ENCODE assay signal across 2 cellular contexts in the genomic region with DNA sequence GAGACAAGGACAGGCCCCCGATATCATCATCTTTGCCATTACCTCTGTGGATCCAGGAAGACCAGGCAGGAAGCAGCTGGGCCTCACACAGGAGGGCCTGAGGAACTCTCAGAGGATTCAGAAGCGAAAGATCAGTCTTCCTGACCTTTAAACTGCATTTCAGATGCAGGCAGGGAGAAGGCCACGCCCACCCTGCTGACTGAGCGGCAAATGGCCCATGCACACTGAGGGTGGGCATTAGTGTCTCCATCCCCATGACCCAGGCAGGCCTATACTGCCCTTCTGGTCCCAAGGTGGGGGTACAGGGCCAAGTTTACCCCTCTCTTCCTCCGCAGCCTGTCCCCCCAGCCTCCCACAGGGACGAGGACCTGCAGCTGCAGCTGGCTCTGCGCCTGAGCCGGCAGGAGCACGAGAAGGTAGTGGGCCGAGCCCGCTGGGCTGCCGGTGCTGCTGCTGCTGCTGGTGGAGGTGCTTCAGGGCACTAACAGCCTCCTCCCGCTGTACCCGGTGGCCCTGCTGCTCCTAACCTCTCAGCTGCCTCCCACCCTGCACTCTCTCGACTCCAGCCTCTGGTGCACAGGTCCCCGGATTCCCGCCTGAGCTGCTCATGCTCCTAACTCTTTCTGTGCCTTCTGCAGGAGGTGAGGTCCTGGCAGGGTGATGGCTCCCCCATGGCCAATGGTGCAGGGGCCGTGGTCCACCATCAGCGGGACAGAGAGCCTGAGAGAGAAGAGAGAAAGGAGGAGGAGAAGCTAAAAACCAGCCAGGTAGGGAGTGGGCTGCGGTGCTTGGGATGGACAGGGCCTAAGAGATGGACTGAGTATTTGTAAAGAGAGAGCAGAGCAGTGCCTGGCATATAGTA.
TF ChIP-seq lines count a peak whose summit lies in the region.

No MANE protein-coding gene starts in this region.

TF ChIP-seq in K562, 482 proteins besides CTCF, POLR2A, EP300 and RAD21:
- TF ChIP-seq ZNF699 (CRISPR knock-in tag; IDR thresholded peaks at IDR 0.05; ENCODE audit: insufficient replicate concordance): no peak
- TF ChIP-seq, protein P1, sequence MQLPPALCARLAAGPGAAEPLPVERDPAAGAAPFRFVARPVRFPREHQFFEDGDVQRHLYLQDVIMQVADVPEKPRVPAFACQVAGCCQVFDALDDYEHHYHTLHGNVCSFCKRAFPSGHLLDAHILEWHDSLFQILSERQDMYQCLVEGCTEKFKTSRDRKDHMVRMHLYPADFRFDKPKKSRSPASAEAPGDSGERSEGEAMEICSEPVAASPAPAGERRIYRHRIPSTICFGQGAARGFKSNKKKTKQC (CRISPR knock-in tag; IDR thresholded peaks at IDR 0.05): 0 out of 2 replicates have a peak, but pooled peaks have one; percentile 42

TF ChIP-seq in HepG2, 621 proteins besides CTCF, POLR2A, EP300 and RAD21 (continues in another document):
- TF ChIP-seq ZNF382 (CRISPR knock-in tag; IDR thresholded peaks at IDR 0.05; ENCODE audit: borderline replicate concordance) (no peak), JUND (CRISPR knock-in tag; IDR thresholded peaks at IDR 0.05) (no peak), AHR (CRISPR knock-in tag; IDR thresholded peaks at IDR 0.05) (no peak), SMYD3 (CRISPR knock-in tag; IDR thresholded peaks at IDR 0.05) (no peak), HDAC2 (CRISPR knock-in tag; IDR thresholded peaks at IDR 0.05) (no peak; the same call in 1 of the 2 replicates), ZNF572 (CRISPR knock-in tag; IDR thresholded peaks at IDR 0.05) (no peak), NFE2L2 (IDR thresholded peaks at IDR 0.05; ENCODE audit: low read length) (no peak), RFXANK (CRISPR knock-in tag; IDR thresholded peaks at IDR 0.05) (no peak), ZNF180 (CRISPR knock-in tag; IDR thresholded peaks at IDR 0.05; ENCODE audit: borderline replicate concordance, low read depth) (no peak), ZNF138 (CRISPR knock-in tag; IDR thresholded peaks at IDR 0.05; ENCODE audit: low read depth) (no peak), ZMYM4 (CRISPR knock-in tag; IDR thresholded peaks at IDR 0.05) (no peak), ZNF777 (CRISPR knock-in tag; IDR thresholded peaks at IDR 0.05) (no peak), HNF4A (CRISPR knock-in tag; IDR thresholded peaks at IDR 0.05) (peak; percentile 85), ZNF790 (CRISPR knock-in tag; IDR thresholded peaks at IDR 0.05; ENCODE audit: borderline replicate concordance) (no peak), ZNF34 (CRISPR knock-in tag; IDR thresholded peaks at IDR 0.05; ENCODE audit: borderline replicate concordance) (no peak), ZNF331 (CRISPR knock-in tag; IDR thresholded peaks at IDR 0.05) (peak; percentile 10; the same call in 1 of the 2 replicates), ZNF205 (CRISPR knock-in tag; IDR thresholded peaks at IDR 0.05) (no peak), RBAK (CRISPR knock-in tag; IDR thresholded peaks at IDR 0.05) (no peak)
- TF ChIP-seq, protein P2, sequence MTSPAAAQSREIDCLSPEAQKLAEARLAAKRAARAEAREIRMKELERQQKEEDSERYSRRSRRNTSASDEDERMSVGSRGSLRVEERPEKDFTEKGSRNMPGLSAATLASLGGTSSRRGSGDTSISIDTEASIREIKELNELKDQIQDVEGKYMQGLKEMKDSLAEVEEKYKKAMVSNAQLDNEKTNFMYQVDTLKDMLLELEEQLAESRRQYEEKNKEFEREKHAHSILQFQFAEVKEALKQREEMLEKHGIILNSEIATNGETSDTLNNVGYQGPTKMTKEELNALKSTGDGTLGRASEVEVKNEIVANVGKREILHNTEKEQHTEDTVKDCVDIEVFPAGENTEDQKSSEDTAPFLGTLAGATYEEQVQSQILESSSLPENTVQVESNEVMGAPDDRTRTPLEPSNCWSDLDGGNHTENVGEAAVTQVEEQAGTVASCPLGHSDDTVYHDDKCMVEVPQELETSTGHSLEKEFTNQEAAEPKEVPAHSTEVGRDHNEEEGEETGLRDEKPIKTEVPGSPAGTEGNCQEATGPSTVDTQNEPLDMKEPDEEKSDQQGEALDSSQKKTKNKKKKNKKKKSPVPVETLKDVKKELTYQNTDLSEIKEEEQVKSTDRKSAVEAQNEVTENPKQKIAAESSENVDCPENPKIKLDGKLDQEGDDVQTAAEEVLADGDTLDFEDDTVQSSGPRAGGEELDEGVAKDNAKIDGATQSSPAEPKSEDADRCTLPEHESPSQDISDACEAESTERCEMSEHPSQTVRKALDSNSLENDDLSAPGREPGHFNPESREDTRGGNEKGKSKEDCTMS (CRISPR knock-in tag; conservative IDR thresholded peaks at IDR 0.05): no peak
- TF ChIP-seq, protein P3, sequence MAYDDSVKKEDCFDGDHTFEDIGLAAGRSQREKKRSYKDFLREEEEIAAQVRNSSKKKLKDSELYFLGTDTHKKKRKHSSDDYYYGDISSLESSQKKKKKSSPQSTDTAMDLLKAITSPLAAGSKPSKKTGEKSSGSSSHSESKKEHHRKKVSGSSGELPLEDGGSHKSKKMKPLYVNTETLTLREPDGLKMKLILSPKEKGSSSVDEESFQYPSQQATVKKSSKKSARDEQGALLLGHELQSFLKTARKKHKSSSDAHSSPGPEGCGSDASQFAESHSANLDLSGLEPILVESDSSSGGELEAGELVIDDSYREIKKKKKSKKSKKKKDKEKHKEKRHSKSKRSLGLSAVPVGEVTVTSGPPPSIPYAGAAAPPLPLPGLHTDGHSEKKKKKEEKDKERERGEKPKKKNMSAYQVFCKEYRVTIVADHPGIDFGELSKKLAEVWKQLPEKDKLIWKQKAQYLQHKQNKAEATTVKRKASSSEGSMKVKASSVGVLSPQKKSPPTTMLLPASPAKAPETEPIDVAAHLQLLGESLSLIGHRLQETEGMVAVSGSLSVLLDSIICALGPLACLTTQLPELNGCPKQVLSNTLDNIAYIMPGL (CRISPR knock-in tag; IDR thresholded peaks at IDR 0.05; ENCODE audit: borderline replicate concordance in 1 of 2, low read depth in 1 of 2): no peak; a peak in 1 of 4 replicates
- TF ChIP-seq, protein P4, sequence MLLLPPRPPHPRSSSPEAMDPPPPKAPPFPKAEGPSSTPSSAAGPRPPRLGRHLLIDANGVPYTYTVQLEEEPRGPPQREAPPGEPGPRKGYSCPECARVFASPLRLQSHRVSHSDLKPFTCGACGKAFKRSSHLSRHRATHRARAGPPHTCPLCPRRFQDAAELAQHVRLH (CRISPR knock-in tag; IDR thresholded peaks at IDR 0.05; ENCODE audit: borderline replicate concordance, low read depth): no peak
- TF ChIP-seq, protein P5, sequence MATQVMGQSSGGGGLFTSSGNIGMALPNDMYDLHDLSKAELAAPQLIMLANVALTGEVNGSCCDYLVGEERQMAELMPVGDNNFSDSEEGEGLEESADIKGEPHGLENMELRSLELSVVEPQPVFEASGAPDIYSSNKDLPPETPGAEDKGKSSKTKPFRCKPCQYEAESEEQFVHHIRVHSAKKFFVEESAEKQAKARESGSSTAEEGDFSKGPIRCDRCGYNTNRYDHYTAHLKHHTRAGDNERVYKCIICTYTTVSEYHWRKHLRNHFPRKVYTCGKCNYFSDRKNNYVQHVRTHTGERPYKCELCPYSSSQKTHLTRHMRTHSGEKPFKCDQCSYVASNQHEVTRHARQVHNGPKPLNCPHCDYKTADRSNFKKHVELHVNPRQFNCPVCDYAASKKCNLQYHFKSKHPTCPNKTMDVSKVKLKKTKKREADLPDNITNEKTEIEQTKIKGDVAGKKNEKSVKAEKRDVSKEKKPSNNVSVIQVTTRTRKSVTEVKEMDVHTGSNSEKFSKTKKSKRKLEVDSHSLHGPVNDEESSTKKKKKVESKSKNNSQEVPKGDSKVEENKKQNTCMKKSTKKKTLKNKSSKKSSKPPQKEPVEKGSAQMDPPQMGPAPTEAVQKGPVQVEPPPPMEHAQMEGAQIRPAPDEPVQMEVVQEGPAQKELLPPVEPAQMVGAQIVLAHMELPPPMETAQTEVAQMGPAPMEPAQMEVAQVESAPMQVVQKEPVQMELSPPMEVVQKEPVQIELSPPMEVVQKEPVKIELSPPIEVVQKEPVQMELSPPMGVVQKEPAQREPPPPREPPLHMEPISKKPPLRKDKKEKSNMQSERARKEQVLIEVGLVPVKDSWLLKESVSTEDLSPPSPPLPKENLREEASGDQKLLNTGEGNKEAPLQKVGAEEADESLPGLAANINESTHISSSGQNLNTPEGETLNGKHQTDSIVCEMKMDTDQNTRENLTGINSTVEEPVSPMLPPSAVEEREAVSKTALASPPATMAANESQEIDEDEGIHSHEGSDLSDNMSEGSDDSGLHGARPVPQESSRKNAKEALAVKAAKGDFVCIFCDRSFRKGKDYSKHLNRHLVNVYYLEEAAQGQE (IDR thresholded peaks at IDR 0.05; ENCODE audit: borderline replicate concordance in 1 of 2, low read depth in 1 of 2, low read length in 2 of 2): no peak
- TF ChIP-seq, protein P6, sequence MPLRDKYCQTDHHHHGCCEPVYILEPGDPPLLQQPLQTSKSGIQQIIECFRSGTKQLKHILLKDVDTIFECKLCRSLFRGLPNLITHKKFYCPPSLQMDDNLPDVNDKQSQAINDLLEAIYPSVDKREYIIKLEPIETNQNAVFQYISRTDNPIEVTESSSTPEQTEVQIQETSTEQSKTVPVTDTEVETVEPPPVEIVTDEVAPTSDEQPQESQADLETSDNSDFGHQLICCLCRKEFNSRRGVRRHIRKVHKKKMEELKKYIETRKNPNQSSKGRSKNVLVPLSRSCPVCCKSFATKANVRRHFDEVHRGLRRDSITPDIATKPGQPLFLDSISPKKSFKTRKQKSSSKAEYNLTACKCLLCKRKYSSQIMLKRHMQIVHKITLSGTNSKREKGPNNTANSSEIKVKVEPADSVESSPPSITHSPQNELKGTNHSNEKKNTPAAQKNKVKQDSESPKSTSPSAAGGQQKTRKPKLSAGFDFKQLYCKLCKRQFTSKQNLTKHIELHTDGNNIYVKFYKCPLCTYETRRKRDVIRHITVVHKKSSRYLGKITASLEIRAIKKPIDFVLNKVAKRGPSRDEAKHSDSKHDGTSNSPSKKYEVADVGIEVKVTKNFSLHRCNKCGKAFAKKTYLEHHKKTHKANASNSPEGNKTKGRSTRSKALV (CRISPR knock-in tag; IDR thresholded peaks at IDR 0.05): no peak
- TF ChIP-seq, protein P7, sequence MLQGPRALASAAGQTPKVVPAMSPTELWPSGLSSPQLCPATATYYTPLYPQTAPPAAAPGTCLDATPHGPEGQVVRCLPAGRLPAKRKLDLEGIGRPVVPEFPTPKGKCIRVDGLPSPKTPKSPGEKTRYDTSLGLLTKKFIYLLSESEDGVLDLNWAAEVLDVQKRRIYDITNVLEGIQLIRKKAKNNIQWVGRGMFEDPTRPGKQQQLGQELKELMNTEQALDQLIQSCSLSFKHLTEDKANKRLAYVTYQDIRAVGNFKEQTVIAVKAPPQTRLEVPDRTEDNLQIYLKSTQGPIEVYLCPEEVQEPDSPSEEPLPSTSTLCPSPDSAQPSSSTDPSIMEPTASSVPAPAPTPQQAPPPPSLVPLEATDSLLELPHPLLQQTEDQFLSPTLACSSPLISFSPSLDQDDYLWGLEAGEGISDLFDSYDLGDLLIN (CRISPR knock-in tag; IDR thresholded peaks at IDR 0.05; ENCODE audit: borderline replicate concordance): no peak
- TF ChIP-seq, protein P8, sequence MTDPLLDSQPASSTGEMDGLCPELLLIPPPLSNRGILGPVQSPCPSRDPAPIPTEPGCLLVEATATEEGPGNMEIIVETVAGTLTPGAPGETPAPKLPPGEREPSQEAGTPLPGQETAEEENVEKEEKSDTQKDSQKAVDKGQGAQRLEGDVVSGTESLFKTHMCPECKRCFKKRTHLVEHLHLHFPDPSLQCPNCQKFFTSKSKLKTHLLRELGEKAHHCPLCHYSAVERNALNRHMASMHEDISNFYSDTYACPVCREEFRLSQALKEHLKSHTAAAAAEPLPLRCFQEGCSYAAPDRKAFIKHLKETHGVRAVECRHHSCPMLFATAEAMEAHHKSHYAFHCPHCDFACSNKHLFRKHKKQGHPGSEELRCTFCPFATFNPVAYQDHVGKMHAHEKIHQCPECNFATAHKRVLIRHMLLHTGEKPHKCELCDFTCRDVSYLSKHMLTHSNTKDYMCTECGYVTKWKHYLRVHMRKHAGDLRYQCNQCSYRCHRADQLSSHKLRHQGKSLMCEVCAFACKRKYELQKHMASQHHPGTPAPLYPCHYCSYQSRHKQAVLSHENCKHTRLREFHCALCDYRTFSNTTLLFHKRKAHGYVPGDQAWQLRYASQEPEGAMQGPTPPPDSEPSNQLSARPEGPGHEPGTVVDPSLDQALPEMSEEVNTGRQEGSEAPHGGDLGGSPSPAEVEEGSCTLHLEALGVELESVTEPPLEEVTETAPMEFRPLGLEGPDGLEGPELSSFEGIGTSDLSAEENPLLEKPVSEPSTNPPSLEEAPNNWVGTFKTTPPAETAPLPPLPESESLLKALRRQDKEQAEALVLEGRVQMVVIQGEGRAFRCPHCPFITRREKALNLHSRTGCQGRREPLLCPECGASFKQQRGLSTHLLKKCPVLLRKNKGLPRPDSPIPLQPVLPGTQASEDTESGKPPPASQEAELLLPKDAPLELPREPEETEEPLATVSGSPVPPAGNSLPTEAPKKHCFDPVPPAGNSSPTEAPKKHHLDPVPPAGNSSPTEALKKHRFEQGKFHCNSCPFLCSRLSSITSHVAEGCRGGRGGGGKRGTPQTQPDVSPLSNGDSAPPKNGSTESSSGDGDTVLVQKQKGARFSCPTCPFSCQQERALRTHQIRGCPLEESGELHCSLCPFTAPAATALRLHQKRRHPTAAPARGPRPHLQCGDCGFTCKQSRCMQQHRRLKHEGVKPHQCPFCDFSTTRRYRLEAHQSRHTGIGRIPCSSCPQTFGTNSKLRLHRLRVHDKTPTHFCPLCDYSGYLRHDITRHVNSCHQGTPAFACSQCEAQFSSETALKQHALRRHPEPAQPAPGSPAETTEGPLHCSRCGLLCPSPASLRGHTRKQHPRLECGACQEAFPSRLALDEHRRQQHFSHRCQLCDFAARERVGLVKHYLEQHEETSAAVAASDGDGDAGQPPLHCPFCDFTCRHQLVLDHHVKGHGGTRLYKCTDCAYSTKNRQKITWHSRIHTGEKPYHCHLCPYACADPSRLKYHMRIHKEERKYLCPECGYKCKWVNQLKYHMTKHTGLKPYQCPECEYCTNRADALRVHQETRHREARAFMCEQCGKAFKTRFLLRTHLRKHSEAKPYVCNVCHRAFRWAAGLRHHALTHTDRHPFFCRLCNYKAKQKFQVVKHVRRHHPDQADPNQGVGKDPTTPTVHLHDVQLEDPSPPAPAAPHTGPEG (CRISPR knock-in tag; IDR thresholded peaks at IDR 0.05): no peak
- TF ChIP-seq, protein P9, sequence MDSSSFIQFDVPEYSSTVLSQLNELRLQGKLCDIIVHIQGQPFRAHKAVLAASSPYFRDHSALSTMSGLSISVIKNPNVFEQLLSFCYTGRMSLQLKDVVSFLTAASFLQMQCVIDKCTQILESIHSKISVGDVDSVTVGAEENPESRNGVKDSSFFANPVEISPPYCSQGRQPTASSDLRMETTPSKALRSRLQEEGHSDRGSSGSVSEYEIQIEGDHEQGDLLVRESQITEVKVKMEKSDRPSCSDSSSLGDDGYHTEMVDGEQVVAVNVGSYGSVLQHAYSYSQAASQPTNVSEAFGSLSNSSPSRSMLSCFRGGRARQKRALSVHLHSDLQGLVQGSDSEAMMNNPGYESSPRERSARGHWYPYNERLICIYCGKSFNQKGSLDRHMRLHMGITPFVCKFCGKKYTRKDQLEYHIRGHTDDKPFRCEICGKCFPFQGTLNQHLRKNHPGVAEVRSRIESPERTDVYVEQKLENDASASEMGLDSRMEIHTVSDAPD (CRISPR knock-in tag; IDR thresholded peaks at IDR 0.05): no peak
- TF ChIP-seq, protein P10, sequence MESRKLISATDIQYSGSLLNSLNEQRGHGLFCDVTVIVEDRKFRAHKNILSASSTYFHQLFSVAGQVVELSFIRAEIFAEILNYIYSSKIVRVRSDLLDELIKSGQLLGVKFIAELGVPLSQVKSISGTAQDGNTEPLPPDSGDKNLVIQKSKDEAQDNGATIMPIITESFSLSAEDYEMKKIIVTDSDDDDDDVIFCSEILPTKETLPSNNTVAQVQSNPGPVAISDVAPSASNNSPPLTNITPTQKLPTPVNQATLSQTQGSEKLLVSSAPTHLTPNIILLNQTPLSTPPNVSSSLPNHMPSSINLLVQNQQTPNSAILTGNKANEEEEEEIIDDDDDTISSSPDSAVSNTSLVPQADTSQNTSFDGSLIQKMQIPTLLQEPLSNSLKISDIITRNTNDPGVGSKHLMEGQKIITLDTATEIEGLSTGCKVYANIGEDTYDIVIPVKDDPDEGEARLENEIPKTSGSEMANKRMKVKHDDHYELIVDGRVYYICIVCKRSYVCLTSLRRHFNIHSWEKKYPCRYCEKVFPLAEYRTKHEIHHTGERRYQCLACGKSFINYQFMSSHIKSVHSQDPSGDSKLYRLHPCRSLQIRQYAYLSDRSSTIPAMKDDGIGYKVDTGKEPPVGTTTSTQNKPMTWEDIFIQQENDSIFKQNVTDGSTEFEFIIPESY (CRISPR knock-in tag; IDR thresholded peaks at IDR 0.05): no peak
